Comparison of ENCODE assay signal across 8 cellular contexts in genomic region chr12:111407371-111408115, GRCh38. TPM values are rescaled to one million over a fixed set of nuclear protein-coding genes. Genes with fewer than 3 reads are reported as not detected.
DNase-seq lines count a peak whose midpoint lies in the region; ATAC-seq, FAIRE-seq and TF ChIP-seq lines count a peak whose summit lies in the region.

No MANE protein-coding gene starts in this region.

- TF ChIP-seq CTCF in A549 (IDR thresholded peaks at IDR 0.05) (no peak), IMR-90 (conservative IDR thresholded peaks at IDR 0.05; ENCODE audit: low read depth, low read length) (no peak), cardiac fibroblast (IDR thresholded peaks at IDR 0.05; ENCODE audit: low read depth, low read length) (no peak)

- H3K9ac ChIP-seq in IMR-90 (ENCODE audit: low read depth, low read length): peak overlapping the region; percentile 89

- no TSS peak for BruUV-seq in IMR-90 (replicated peaks; lab: Mats Ljungman, UMichigan)

- H3K4me1 ChIP-seq in A549 (peaks cover 32% of the 10 kb centered on the region), IMR-90 (ENCODE audit: control insufficient read depth, insufficient read depth, low read length) (peaks cover 35% of the 10 kb centered on the region), mononuclear cell (ENCODE audit: insufficient read depth, low read length) (peaks cover 86% of the 10 kb centered on the region)

- POLR2A ChIA-PET in A549 (lab: Yijun Ruan, JAX) (interaction anchor here (0.8 kb wide), 1 partner anchor 278 kb away, joined by 3 read pairs; the partner anchor contains the start of genes ACAD10 and BRAP), IMR-90 (lab: Charles Lee; ENCODE audit: unreplicated experiment) (no interaction called here)

- no peak for ATAC-seq in A549
- ATAC-seq in IMR-90 (ENCODE audit: low read depth): no peak
- no peak for ATAC-seq in GM21786 (IDR thresholded peaks at IDR 0.05; ENCODE audit: unreplicated experiment)
- no peak for ATAC-seq in HG03108 (IDR thresholded peaks at IDR 0.05; ENCODE audit: unreplicated experiment)

- peak overlapping the region; percentile 94 for H3K23ac ChIP-seq in IMR-90 (ENCODE audit: low read depth, low read length)

- intact Hi-C loops in IMR-90 (cut with micrococcal nuclease): loop anchor here (2.0 kb wide), 1 partner anchor 43 kb away; no protein-coding TSS in a partner anchor

- no peak overlapping the region for H4K5ac ChIP-seq in IMR-90 (ENCODE audit: low read depth, low read length)

- peak overlapping the region; percentile 86; the same call in 1 of the 2 replicates for H3K56ac ChIP-seq in IMR-90 (ENCODE audit: extremely low read depth, insufficient read depth, low read length)

- CTCF ChIA-PET in A549 (lab: Yijun Ruan, JAX) (interaction anchor here (0.6 to 8.6 kb wide), 3 partner anchors 10 to 103 kb away, joined by 3 to 103 read pairs (median 36); no protein-coding TSS in a partner anchor), IMR-90 (lab: Yijun Ruan, JAX) (interaction anchor here (1.3 kb wide), 1 partner anchor 44 kb away, joined by 4 read pairs; no protein-coding TSS in a partner anchor)

- H3K4me3 ChIP-seq in A549 (no peak overlapping the region), IMR-90 (ENCODE audit: insufficient read depth, low read depth, low read length) (peak overlapping the region; percentile 55), cardiac fibroblast (replicated peaks in 1 of 2; ENCODE audit: low read depth in 2 of 2, low read length in 2 of 2) (peak overlapping the region; percentile 76 to 97), mononuclear cell (ENCODE audit: low read length) (peak overlapping the region; percentile 96)

- 92% methylated on average over 10 of the region's 11 CpGs for WGBS in A549 (ENCODE audit: missing lambda C conversion rate)
- 62% methylated on average over 4 of the region's 11 CpGs; no CpG with 5 or more reads in 1 of the 2 experiments for WGBS in IMR-90 (ENCODE audit: extremely low coverage in 2 of 2, insufficient read length in 1 of 2), 2 experiments

- TF ChIP-seq POLR2A in A549 (IDR thresholded peaks at IDR 0.05; ENCODE audit: low read length) (no peak), IMR-90 (IDR thresholded peaks at IDR 0.05; ENCODE audit: low read depth, low read length) (no peak)

- H3K4ac ChIP-seq in IMR-90 (ENCODE audit: low read depth, low read length): peak overlapping the region; percentile 89

- H3K4me2 ChIP-seq in A549 (peak overlapping the region; percentile 95; the same call in 1 of the 3 replicates), IMR-90 (ENCODE audit: low read depth, low read length) (peak overlapping the region; percentile 74)

- peak overlapping the region; percentile 69 for H2AFZ ChIP-seq in IMR-90 (replicated peaks; ENCODE audit: low read length, poor library complexity)

- peak overlapping the region; percentile 85 for H2BK5ac ChIP-seq in IMR-90 (ENCODE audit: low read depth, low read length, poor library complexity, severe bottlenecking)

- H4K8ac ChIP-seq in IMR-90 (ENCODE audit: low read depth in 2 of 2, low read length in 2 of 2): peak overlapping the region; percentile 22 to 63; a peak in 3 of 4 replicates

- dilution Hi-C loops in IMR-90 (cut with HindIII; ENCODE audit: low sequenced_read_pairs, unreplicated experiment): no loop called here

- FAIRE-seq in A549 (lab: Jason Lieb, UNC): no peak

- no peak for TF ChIP-seq EP300 in A549 (IDR thresholded peaks at IDR 0.05)

- peak overlapping the region; percentile 45; the same call in 1 of the 2 replicates for H2BK120ac ChIP-seq in IMR-90 (ENCODE audit: low read depth, low read length)

- peaks cover 13% of the 10 kb centered on the region for H3K9me1 ChIP-seq in IMR-90 (ENCODE audit: insufficient read depth, low read length)

- H3K27ac ChIP-seq in A549: peak overlapping the region in 1 of 2 experiments; percentile 89; a peak in 2 of 6 replicates
- peak overlapping the region; percentile 87 for H3K27ac ChIP-seq in IMR-90 (ENCODE audit: insufficient read depth, low read length)

- peak overlapping the region; percentile 97 for H3K14ac ChIP-seq in IMR-90 (replicated peaks; ENCODE audit: low read depth, low read length)

- H3K18ac ChIP-seq in IMR-90 (ENCODE audit: low read depth, low read length): no peak overlapping the region

- peak overlapping the region; percentile 99 for H2AK9ac ChIP-seq in IMR-90 (replicated peaks; ENCODE audit: low read depth, low read length, poor library complexity)

- DNase-seq in A549 (ENCODE audit: low read depth in 1 of 2, low spot score in 1 of 2): no peak
- DNase-seq in IMR-90: no peak
- DNase-seq in cardiac fibroblast (ENCODE audit: low read depth in 2 of 2): peak in 1 of 2 donors; percentile 36
- no peak for DNase-seq in hepatic stellate cell (ENCODE audit: low spot score)
- DNase-seq in NCI-H1105 treated with DMSO at 0.1 percent for 48 hours (lab: John Stamatoyannopoulos, UW): no peak

- in situ Hi-C loops in IMR-90 (cut with MboI; ENCODE audit: low sequenced_read_pairs): no loop called here

- H3K9me3 ChIP-seq in A549 (no peaks in the 10 kb centered on the region), IMR-90 (ENCODE audit: control insufficient read depth, insufficient read depth, low read length) (no peaks in the 10 kb centered on the region), mononuclear cell (ENCODE audit: low read depth, low read length) (no peaks in the 10 kb centered on the region)

- H3K36me3 ChIP-seq in IMR-90 (ENCODE audit: control insufficient read depth, insufficient read depth, low read length): no peaks in the 10 kb centered on the region

- peak overlapping the region; percentile 94 for H2AK5ac ChIP-seq in IMR-90 (ENCODE audit: low read depth, low read length)

- H2BK20ac ChIP-seq in IMR-90 (ENCODE audit: low read depth, low read length): peak overlapping the region; percentile 51; the same call in 1 of the 2 replicates

- H4K20me1 ChIP-seq in IMR-90 (ENCODE audit: insufficient read depth, low read length): peaks cover 23% of the 10 kb centered on the region

- peak overlapping the region; percentile 88 for H4K91ac ChIP-seq in IMR-90 (ENCODE audit: insufficient read depth, low read depth, low read length)

- H2BK15ac ChIP-seq in IMR-90 (ENCODE audit: low read depth, low read length): no peak overlapping the region

- TF ChIP-seq RAD21 in A549 (conservative IDR thresholded peaks at IDR 0.05 in 1 of 2, IDR thresholded peaks at IDR 0.05 in 1 of 2) (no peak), IMR-90 (IDR thresholded peaks at IDR 0.05; ENCODE audit: low read length) (no peak)

- H3K27me3 ChIP-seq in IMR-90 (ENCODE audit: control insufficient read depth, insufficient read depth, low read length): no peaks in the 10 kb centered on the region
- no peaks in the 10 kb centered on the region for H3K27me3 ChIP-seq in mononuclear cell (ENCODE audit: insufficient read depth, low read length)

- peaks cover 4 to 59% of the 10 kb centered on the region in 2 experiments; a peak in 3 of 4 replicates for H3K79me1 ChIP-seq in IMR-90 (ENCODE audit: low read depth in 1 of 2, low read length in 2 of 2)

TF ChIP-seq in A549, 52 proteins besides CTCF, POLR2A, EP300 and RAD21:
- TF ChIP-seq HDAC2 (IDR thresholded peaks at IDR 0.05) (no peak), PHF8 (IDR thresholded peaks at IDR 0.05; ENCODE audit: borderline replicate concordance, low read depth) (no peak), JUNB (IDR thresholded peaks at IDR 0.05) (no peak), MAFK (IDR thresholded peaks at IDR 0.05; ENCODE audit: partially characterized antibody) (no peak), POLR2AphosphoS2 (conservative IDR thresholded peaks at IDR 0.05; ENCODE audit: low read length) (no peak), ZFP36 (IDR thresholded peaks at IDR 0.05; ENCODE audit: borderline replicate concordance, partially characterized antibody) (no peak), FOXS1 (CRISPR knock-in tag; IDR thresholded peaks at IDR 0.05) (no peak), KDM5A (IDR thresholded peaks at IDR 0.05) (no peak)
TF ChIP-seq in A549: peak in this region for 0.

TF ChIP-seq in IMR-90, 13 proteins besides CTCF, POLR2A, EP300 and RAD21 (continues in another document):
- TF ChIP-seq FOS (IDR thresholded peaks at IDR 0.05; ENCODE audit: low read depth, low read length) (no peak), RCOR1 (IDR thresholded peaks at IDR 0.05; ENCODE audit: insufficient replicate concordance, low read length) (no peak), NFE2L2 (IDR thresholded peaks at IDR 0.05; ENCODE audit: low read depth, low read length) (no peak), RFX5 (IDR thresholded peaks at IDR 0.05; ENCODE audit: low read depth, low read length) (no peak), BHLHE40 (IDR thresholded peaks at IDR 0.05; ENCODE audit: low read depth, low read length) (no peak), CEBPB (IDR thresholded peaks at IDR 0.05; ENCODE audit: low read depth, low read length) (no peak), USF2 (IDR thresholded peaks at IDR 0.05; ENCODE audit: low read depth, low read length) (no peak)

RNA-seq across cellular contexts. Expression of gene SH2B3, which starts 1.8 kb away (rescaled TPM):
- polyA plus RNA-seq in A549 (2011; rRNA removed) (2.3 and 2.9 TPM in 2 replicates), A549 (2017; fragmentation: RNase III; extraction: RNeasy Plus Mini Kit Qiagen cat#74134 plus additional on column Dnase treatment) (2.4 to 2.5 TPM (median 2.5 TPM) in 3 replicates), IMR-90 (2012; rRNA removed) (20.2 and 20.9 TPM in 2 replicates)
- 2.1 and 2.8 TPM in 2 replicates for polyA plus RNA-seq in A549 (2012; cell fraction: cytosol; rRNA removed)
- 2.5 and 2.9 TPM in 2 replicates for polyA plus RNA-seq in A549 (2012; cell fraction: nucleus; rRNA removed)
- 2.5 and 2.6 TPM in 2 replicates for polyA minus RNA-seq in A549 (2011; rRNA and poly(A)+ RNA removed)
- total RNA-seq in IMR-90 (2012; rRNA removed) (9.2 and 9.3 TPM in 2 replicates), mononuclear cell (137 TPM)
- polyA plus RNA-seq in IMR-90 (2012; cell fraction: cytosol; rRNA removed): 10.1 and 19.4 TPM in 2 replicates
- polyA plus RNA-seq in IMR-90 (2012; cell fraction: nucleus; rRNA removed; ENCODE audit: low replicate concordance): 21.8 and 24.3 TPM in 2 replicates

RNA-seq across cellular contexts. Expression of gene PHETA1, which starts 38.6 kb away (rescaled TPM):
- polyA plus RNA-seq in A549 (2011; rRNA removed): 2.9 and 3.0 TPM in 2 replicates
- polyA plus RNA-seq in A549 (2012; cell fraction: cytosol; rRNA removed): 5.1 and 7.4 TPM in 2 replicates
- 11.4 and 15.4 TPM in 2 replicates for polyA plus RNA-seq in A549 (2012; cell fraction: nucleus; rRNA removed)
- polyA plus RNA-seq in A549 (2017; fragmentation: RNase III; extraction: RNeasy Plus Mini Kit Qiagen cat#74134 plus additional on column Dnase treatment): 5.8 to 7.3 TPM (median 7.1 TPM) in 3 replicates
- 1.6 and 2.4 TPM in 2 replicates for polyA minus RNA-seq in A549 (2011; rRNA and poly(A)+ RNA removed)
- total RNA-seq in IMR-90 (2012; rRNA removed): 3.1 and 3.2 TPM in 2 replicates
- polyA plus RNA-seq in IMR-90 (2012; rRNA removed): 6.6 and 7.1 TPM in 2 replicates
- polyA plus RNA-seq in IMR-90 (2012; cell fraction: cytosol; rRNA removed): 8.6 and 15.3 TPM in 2 replicates
- polyA plus RNA-seq in IMR-90 (2012; cell fraction: nucleus; rRNA removed; ENCODE audit: low replicate concordance): 8.3 and 19.7 TPM in 2 replicates
- 2.7 TPM for total RNA-seq in mononuclear cell

Comparison
In these comparisons a context has a peak if more than half of its experiments do, and no peak if none do; other contexts are left out.
1. RNA of gene SH2B3, which starts 1.8 kb away (total RNA-seq): 137 TPM in mononuclear cell (single experiment); 9.2 to 9.3 TPM in IMR-90; every median in the first group is over 10 times any median in the second.